8 cellular contexts compared by ENCODE assay signal in the genomic region with DNA sequence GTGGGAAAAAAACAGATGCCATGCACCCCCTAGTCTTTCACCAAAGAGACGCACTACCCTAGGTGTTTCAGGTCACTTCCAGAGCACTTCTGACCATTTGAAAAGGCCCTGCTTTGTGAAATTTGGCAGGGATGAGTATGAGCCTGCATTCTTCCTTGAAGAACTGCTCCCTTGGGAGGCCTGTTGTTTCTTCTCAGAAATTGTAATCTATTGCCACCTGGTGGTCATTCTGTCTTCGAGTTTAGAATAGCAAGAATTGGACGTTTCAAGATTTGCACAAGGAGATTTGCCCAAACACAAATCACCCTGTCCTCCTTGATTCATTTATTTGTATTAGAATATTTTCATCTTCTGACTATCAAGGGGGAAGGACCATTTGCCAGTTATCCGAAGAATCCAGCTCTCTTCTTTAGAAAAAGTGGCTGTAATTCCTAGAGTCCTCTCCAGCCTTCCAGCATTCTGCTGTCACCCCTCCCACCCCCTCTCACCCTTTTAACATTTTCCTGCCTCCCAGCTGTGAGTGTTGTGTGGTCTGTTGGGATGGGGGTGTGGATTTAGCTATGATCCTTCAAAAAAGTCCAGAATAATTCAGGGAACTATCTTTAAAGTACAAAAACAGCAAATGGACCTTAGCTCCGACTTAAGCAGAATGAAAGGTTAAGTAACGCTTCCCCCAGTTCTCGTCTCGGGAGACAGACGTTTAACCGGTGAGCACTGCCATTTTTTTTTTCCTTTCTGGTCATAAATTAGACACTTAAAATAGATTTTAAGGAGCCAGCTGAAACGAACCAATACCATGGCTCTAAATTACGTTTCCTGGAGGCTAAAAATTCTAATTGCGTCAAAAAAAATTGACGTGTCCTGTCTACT. TPM values are rescaled to one million over a fixed set of nuclear protein-coding genes. Genes with fewer than 3 reads are reported as not detected.
DNase-seq lines count a peak whose midpoint lies in the region; ATAC-seq, FAIRE-seq and TF ChIP-seq lines count a peak whose summit lies in the region.

No MANE protein-coding gene starts in this region.

- TF ChIP-seq CTCF in OCI-LY7 (conservative IDR thresholded peaks at IDR 0.05; ENCODE audit: low read length) (peak; percentile 91), colonic mucosa (IDR thresholded peaks at IDR 0.05) (peak; percentile 69), HepG2 (CRISPR knock-in tag; IDR thresholded peaks at IDR 0.05) (peak; percentile 85)

- WGBS in HepG2 (ENCODE audit: low lambda C conversion rate) = 9% methylated on average over 14 of the region's 14 CpGs

- H4K20me1 ChIP-seq in OCI-LY7 (ENCODE audit: insufficient read depth, low read length) = no peaks in the 10 kb centered on the region
- peaks cover 7% of the 10 kb centered on the region; the same call in 1 of the 2 replicates for H4K20me1 ChIP-seq in HepG2 (ENCODE audit: insufficient read depth, low read length)

- H2AFZ ChIP-seq in OCI-LY7 (ENCODE audit: low read length) (no peak overlapping the region), HepG2 (ENCODE audit: low read length) (no peak overlapping the region)

- H3K36me3 ChIP-seq in OCI-LY7 (ENCODE audit: insufficient read depth, low read length) (no peaks in the 10 kb centered on the region), colonic mucosa (no peaks in the 10 kb centered on the region), HepG2 (replicated peaks in 1 of 2; ENCODE audit: control insufficient read depth in 1 of 2, insufficient read depth in 2 of 2, low read length in 2 of 2) (no peaks in the 10 kb centered on the region)

- ATAC-seq in HepG2 = no peak
- no peak for ATAC-seq in GM21515 (IDR thresholded peaks at IDR 0.05; ENCODE audit: unreplicated experiment)

- CTCF ChIA-PET in OCI-LY7 (lab: Charles Lee; ENCODE audit: unreplicated experiment) = interaction anchor here (0.7 kb wide), 1 partner anchor 40 kb away, joined by 5 read pairs; no protein-coding TSS in a partner anchor
- CTCF ChIA-PET in HepG2 (lab: Yijun Ruan, JAX; ENCODE audit: low intra/inter-chr PET ratio, low total read pairs) = interaction anchor here (0.7 to 5.6 kb wide), 11 partner anchors 97 to 488 kb away, joined by 3 to 61 read pairs (median 5); no protein-coding TSS in a partner anchor

- H3K4me2 ChIP-seq in OCI-LY7 (ENCODE audit: low read length) (no peak overlapping the region), HepG2 (ENCODE audit: low read depth, low read length) (no peak overlapping the region)

- H3K27me3 ChIP-seq in colonic mucosa = peaks cover 46% of the 10 kb centered on the region
- H3K27me3 ChIP-seq in HepG2 (ENCODE audit: control insufficient read depth in 1 of 2, insufficient read depth in 2 of 2, low read length in 2 of 2) = peaks cover 16 to 53% of the 10 kb centered on the region in 2 experiments

- BruUV-seq in OCI-LY7 (replicated peaks; lab: Mats Ljungman, UMichigan) = no TSS peak
- no TSS peak for BruUV-seq in HepG2 (replicated peaks; lab: Mats Ljungman, UMichigan)

- in situ Hi-C loops in HepG2 (cut with HindIII; ENCODE audit: extremely low pct_ligation_motif_present, low pct_unique_long_range_greater_than_20kb) = loop anchor here (5.0 to 10.0 kb wide), 2 partner anchors 96 to 578 kb away; a partner anchor contains a TSS

- DNase-seq in EL (peak; percentile 75), KG1 (lab: John Stamatoyannopoulos, UW) (peak; percentile 42), OCI-LY7 (ENCODE audit: low spot score) (peak; percentile 85), colonic mucosa (peak; percentile 54), HepG2 (ENCODE audit: low spot score) (peak; percentile 82), urothelium cell line (ENCODE audit: low spot score) (peak; percentile 69)
- no peak for DNase-seq in stimulated activated CD4-positive, alpha-beta T cell treated with anti-CD3 and anti-CD28 coated beads, Interleukin-1b, Interleukin-23, amount 100 ng/mL, for 48 hours

- intact Hi-C loops in OCI-LY7 (cut with micrococcal nuclease; ENCODE audit: unreplicated experiment) (loop anchor here (1.0 to 10.0 kb wide), 5 partner anchors 408 to 878 kb away; no protein-coding TSS in a partner anchor), colonic mucosa (cut with DNase I) (loop anchor here (5.0 to 10.0 kb wide), 4 partner anchors 96 to 451 kb away; a partner anchor contains a TSS), HepG2 (cut with micrococcal nuclease; ENCODE audit: unreplicated experiment) (loop anchor here (1.0 to 5.0 kb wide), 7 partner anchors 76 to 576 kb away; a partner anchor contains a TSS)

- H3K9me3 ChIP-seq in OCI-LY7 (ENCODE audit: low read length) (no peaks in the 10 kb centered on the region), colonic mucosa (no peaks in the 10 kb centered on the region), HepG2 (ENCODE audit: low read length) (no peaks in the 10 kb centered on the region)

- H3K4me1 ChIP-seq in OCI-LY7 (ENCODE audit: insufficient read depth, low read length, poor library complexity, severe bottlenecking) = no peaks in the 10 kb centered on the region
- peaks cover 11% of the 10 kb centered on the region for H3K4me1 ChIP-seq in colonic mucosa
- peaks cover 27% of the 10 kb centered on the region for H3K4me1 ChIP-seq in HepG2 (ENCODE audit: insufficient read depth, low read length)

- no peak overlapping the region for H3K9ac ChIP-seq in colonic mucosa (ENCODE audit: low read depth in 2 of 2, low read length in 2 of 2)
- no peak overlapping the region for H3K9ac ChIP-seq in HepG2 (ENCODE audit: insufficient read depth, low read depth, low read length)

- POLR2A ChIA-PET in OCI-LY7 (lab: Charles Lee) (no interaction called here), HepG2 (lab: Yijun Ruan, JAX) (no interaction called here)

- peak; percentile 89 for TF ChIP-seq RAD21 in HepG2 (CRISPR knock-in tag; IDR thresholded peaks at IDR 0.05)

- H3K9me2 ChIP-seq in OCI-LY7 (ENCODE audit: insufficient read depth, low read length) = no peaks in the 10 kb centered on the region

- H3K79me2 ChIP-seq in OCI-LY7 (ENCODE audit: insufficient read depth, low read depth, low read length) = no peaks in the 10 kb centered on the region
- H3K79me2 ChIP-seq in HepG2 (ENCODE audit: insufficient read depth, low read length) = no peaks in the 10 kb centered on the region

- no peak for TF ChIP-seq POLR2A in HepG2 (IDR thresholded peaks at IDR 0.05; ENCODE audit: insufficient read depth in 1 of 2, low read depth in 2 of 2, low read length in 2 of 2)

- H3K27ac ChIP-seq in OCI-LY7 (ENCODE audit: low read depth, low read length, poor library complexity, severe bottlenecking) = no peak overlapping the region
- H3K27ac ChIP-seq in colonic mucosa = no peak overlapping the region
- H3K27ac ChIP-seq in HepG2 (ENCODE audit: extremely low read length, insufficient read depth, low read length) = no peak overlapping the region

- H3K4me3 ChIP-seq in OCI-LY7 (ENCODE audit: low read depth, low read length, poor library complexity, severe bottlenecking) = no peak overlapping the region
- no peak overlapping the region for H3K4me3 ChIP-seq in colonic mucosa
- H3K4me3 ChIP-seq in HepG2 (replicated peaks in 1 of 3; ENCODE audit: insufficient read depth in 1 of 3, low read depth in 2 of 3, low read length in 3 of 3) = no peak overlapping the region

- FAIRE-seq in HepG2 (lab: Jason Lieb, UNC) = peak; percentile 87
- no peak for FAIRE-seq in urothelium cell line (lab: Jason Lieb, UNC)

- no peak for TF ChIP-seq EP300 in HepG2 (IDR thresholded peaks at IDR 0.05; ENCODE audit: low read depth in 2 of 2, low read length in 2 of 2)
- TF ChIP-seq EP300 in HepG2 (CRISPR knock-in tag; IDR thresholded peaks at IDR 0.05; ENCODE audit: borderline replicate concordance) = no peak

RNA-seq across cellular contexts. Expression of a gene that starts 3.7 kb away (rescaled TPM):
- not detected in 2 replicates for total RNA-seq in OCI-LY7 (2014; rRNA removed; shearing (Covaris generic))
- total RNA-seq in OCI-LY7 (2022) (not detected in 2 replicates), colonic mucosa (under 1 TPM in 1 of 2 donors, not detected in 1; 0.10 TPM), HepG2 (2016; rRNA removed; fragmentation: Illumina TruSeq; extraction: Trizol) (0.09 TPM in 1 of 2 replicates, not detected in the other)
- not detected in 2 replicates for total RNA-seq in HepG2 (2016; cell fraction: cytosol; rRNA removed; fragmentation: Illumina TruSeq; extraction: Trizol; ENCODE audit: low read depth)
- not detected in 2 replicates for total RNA-seq in HepG2 (2016; cell fraction: insoluble cytoplasmic fraction; rRNA removed; fragmentation: Illumina TruSeq; extraction: Trizol)
- not detected in 2 replicates for total RNA-seq in HepG2 (2016; cell fraction: membrane; rRNA removed; fragmentation: Illumina TruSeq; extraction: Trizol)
- not detected in 2 replicates for total RNA-seq in HepG2 (2016; cell fraction: nucleus; rRNA removed; fragmentation: Illumina TruSeq; extraction: Trizol)
- 0.13 TPM in 1 of 2 replicates, not detected in the other for polyA plus RNA-seq in HepG2 (2011; rRNA removed)
- 0.23 TPM in 1 of 2 replicates, not detected in the other for polyA plus RNA-seq in HepG2 (2011; cell fraction: cytosol; rRNA removed)
- 0.24 and 0.31 TPM in 2 replicates for polyA plus RNA-seq in HepG2 (2011; cell fraction: nucleus; rRNA removed)
- 0.17 and 1.2 TPM in 2 replicates for polyA plus RNA-seq in HepG2 (2012)
- not detected in 2 replicates for polyA plus RNA-seq in HepG2 (2016; cell fraction: cytosol; fragmentation: Illumina TruSeq; extraction: Trizol; ENCODE audit: low read depth)
- not detected in 2 replicates for polyA plus RNA-seq in HepG2 (2016; cell fraction: insoluble cytoplasmic fraction; fragmentation: Illumina TruSeq; extraction: Trizol; ENCODE audit: low read depth)
- polyA plus RNA-seq in HepG2 (2016; cell fraction: membrane; fragmentation: Illumina TruSeq; extraction: Trizol; ENCODE audit: low read depth) = not detected in 2 replicates
- 0.17 TPM in 1 of 2 replicates, not detected in the other for polyA plus RNA-seq in HepG2 (2016; cell fraction: nucleus; fragmentation: Illumina TruSeq; extraction: Trizol; ENCODE audit: insufficient read depth, low read depth)
- 3.5 TPM in 1 of 2 replicates, not detected in the other for polyA minus RNA-seq in HepG2 (2011; rRNA and poly(A)+ RNA removed; ENCODE audit: low replicate concordance)
- not detected in 2 replicates for polyA minus RNA-seq in HepG2 (2011; cell fraction: cytosol; rRNA and poly(A)+ RNA removed)
- polyA minus RNA-seq in HepG2 (2011; cell fraction: nucleus; rRNA and poly(A)+ RNA removed) = not detected in 2 replicates

RNA-seq across cellular contexts. Expression of a gene that starts 42.8 kb away (rescaled TPM):
- not detected in 2 replicates for total RNA-seq in OCI-LY7 (2014; rRNA removed; shearing (Covaris generic))
- not detected in 2 replicates for total RNA-seq in OCI-LY7 (2022)
- total RNA-seq in colonic mucosa = not detected
- total RNA-seq in HepG2 (2016; rRNA removed; fragmentation: Illumina TruSeq; extraction: Trizol) = not detected in 2 replicates
- not detected in 2 replicates for total RNA-seq in HepG2 (2016; cell fraction: cytosol; rRNA removed; fragmentation: Illumina TruSeq; extraction: Trizol; ENCODE audit: low read depth)
- total RNA-seq in HepG2 (2016; cell fraction: insoluble cytoplasmic fraction; rRNA removed; fragmentation: Illumina TruSeq; extraction: Trizol) = not detected in 2 replicates
- not detected in 2 replicates for total RNA-seq in HepG2 (2016; cell fraction: membrane; rRNA removed; fragmentation: Illumina TruSeq; extraction: Trizol)
- not detected in 2 replicates for total RNA-seq in HepG2 (2016; cell fraction: nucleus; rRNA removed; fragmentation: Illumina TruSeq; extraction: Trizol)
- polyA plus RNA-seq in HepG2 (2011; rRNA removed) = not detected in 2 replicates
- not detected in 2 replicates for polyA plus RNA-seq in HepG2 (2011; cell fraction: cytosol; rRNA removed)
- not detected in 2 replicates for polyA plus RNA-seq in HepG2 (2011; cell fraction: nucleus; rRNA removed)
- not detected in 2 replicates for polyA plus RNA-seq in HepG2 (2012)
- polyA plus RNA-seq in HepG2 (2016; cell fraction: cytosol; fragmentation: Illumina TruSeq; extraction: Trizol; ENCODE audit: low read depth) = not detected in 2 replicates
- polyA plus RNA-seq in HepG2 (2016; cell fraction: insoluble cytoplasmic fraction; fragmentation: Illumina TruSeq; extraction: Trizol; ENCODE audit: low read depth) = not detected in 2 replicates
- not detected in 2 replicates for polyA plus RNA-seq in HepG2 (2016; cell fraction: membrane; fragmentation: Illumina TruSeq; extraction: Trizol; ENCODE audit: low read depth)
- not detected in 2 replicates for polyA plus RNA-seq in HepG2 (2016; cell fraction: nucleus; fragmentation: Illumina TruSeq; extraction: Trizol; ENCODE audit: insufficient read depth, low read depth)
- polyA minus RNA-seq in HepG2 (2011; rRNA and poly(A)+ RNA removed; ENCODE audit: low replicate concordance) = not detected in 2 replicates
- polyA minus RNA-seq in HepG2 (2011; cell fraction: cytosol; rRNA and poly(A)+ RNA removed) = not detected in 2 replicates
- polyA minus RNA-seq in HepG2 (2011; cell fraction: nucleus; rRNA and poly(A)+ RNA removed) = not detected in 2 replicates
